Comparison of ENCODE assay signal across 19 cellular contexts in the genomic region with DNA sequence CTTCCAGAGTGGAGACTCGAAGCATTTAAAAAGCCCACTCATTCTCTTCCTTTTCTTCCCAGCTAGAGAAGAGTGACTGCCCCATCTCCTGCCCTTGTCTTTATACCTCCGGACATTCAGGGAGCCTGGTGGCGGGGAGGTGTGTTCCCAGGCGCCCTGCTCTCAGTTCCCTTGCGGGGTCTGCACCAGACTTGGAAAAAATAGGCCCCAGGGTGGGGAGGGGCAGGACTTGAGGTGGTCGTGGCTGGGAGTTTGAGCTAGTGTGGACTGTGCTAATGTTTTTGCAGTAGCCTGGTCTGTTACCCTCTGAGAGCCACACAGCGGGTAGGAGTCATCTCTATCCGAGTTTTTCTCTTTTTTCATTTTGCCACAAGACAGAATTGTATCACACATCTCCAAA.
"Had no signal": no experiment of that assay in that cellular context is flagged by ENCODE, and none has a peak within 500 bp of the region (broad histone marks: within the 10 kb centered on the region; RNA-seq: fewer than 3 reads in every experiment).

No MANE protein-coding gene starts in this region.

- ATAC-seq: effector memory CD8-positive, alpha-beta T cell; gastroesophageal sphincter; left lung; lower lobe of right lung; naive thymus-derived CD4-positive, alpha-beta T cell; upper lobe of right lung had no signal

- H3K4me1 ChIP-seq: gastroesophageal sphincter, left lung, lower lobe of right lung, testis, upper lobe of right lung, vagina had no signal

- H3K9me3 Mint-ChIP-seq: effector memory CD8-positive, alpha-beta T cell; naive thymus-derived CD4-positive, alpha-beta T cell; nephron progenitor cell; stimulated activated naive CD8-positive, alpha-beta T cell treated with anti-CD3 and anti-CD28 coated beads, Interleukin-15, Interleukin-2, amounts not matched to agents 100 ng/mL and 50 ng/mL, for 24 hours had no signal

- H3K27ac Mint-ChIP-seq: naive thymus-derived CD4-positive, alpha-beta T cell; nephron progenitor cell; stimulated activated naive CD8-positive, alpha-beta T cell treated with anti-CD3 and anti-CD28 coated beads, Interleukin-15, Interleukin-2, amounts not matched to agents 100 ng/mL and 50 ng/mL, for 24 hours had no signal

- H3K36me3 ChIP-seq: vagina had no signal

- H3K9me3 ChIP-seq: esophagus squamous epithelium, gastroesophageal sphincter, left lung, lower lobe of right lung, testis, tibial nerve, upper lobe of right lung, vagina had no signal

- H3K27me3 ChIP-seq: esophagus squamous epithelium, gastroesophageal sphincter, left lung, testis, tibial nerve, upper lobe of right lung, vagina had no signal

- DNase-seq: cortex of kidney; effector memory CD8-positive, alpha-beta T cell; esophagus squamous epithelium; foreskin fibroblast; glutamatergic neuron; left lung; lower lobe of right lung; mesendoderm; naive thymus-derived CD4-positive, alpha-beta T cell; nephron progenitor cell; small intestine; stimulated activated CD4-positive, alpha-beta T cell treated with anti-CD3 and anti-CD28 coated beads, Interleukin-2, amount 100 ng/mL, for 48 hours; testis; upper lobe of right lung had no signal

- H3K4me3 ChIP-seq: esophagus squamous epithelium, gastroesophageal sphincter, left lung, lower lobe of right lung, testis, tibial nerve, upper lobe of right lung, vagina had no signal

- H3K27ac ChIP-seq: epithelial cell of prostate, esophagus squamous epithelium, gastroesophageal sphincter, left lung, lower lobe of right lung, testis, tibial nerve, upper lobe of right lung, vagina had no signal

- H3K27me3 Mint-ChIP-seq: effector memory CD8-positive, alpha-beta T cell; naive thymus-derived CD4-positive, alpha-beta T cell; stimulated activated naive CD8-positive, alpha-beta T cell treated with anti-CD3 and anti-CD28 coated beads, Interleukin-15, Interleukin-2, amounts not matched to agents 100 ng/mL and 50 ng/mL, for 24 hours had no signal

- H3K4me3 Mint-ChIP-seq: effector memory CD8-positive, alpha-beta T cell; naive thymus-derived CD4-positive, alpha-beta T cell; nephron progenitor cell; stimulated activated naive CD8-positive, alpha-beta T cell treated with anti-CD3 and anti-CD28 coated beads, Interleukin-15, Interleukin-2, amounts not matched to agents 100 ng/mL and 50 ng/mL, for 24 hours had no signal
